Comparison of ENCODE assay signal across 24 cellular contexts in genomic region chr14:80523518-80524117, GRCh38.
DNase-seq lines count a peak whose midpoint lies in the region; ATAC-seq lines count a peak whose summit lies in the region.
"Had no signal": no experiment of that assay in that cellular context is flagged by ENCODE, and none has a peak within 500 bp of the region (broad histone marks: within the 10 kb centered on the region; RNA-seq: fewer than 3 reads in every experiment).

No MANE protein-coding gene starts in this region.

- no peak overlapping the region for H3K27ac Mint-ChIP-seq in activated T-cell treated with anti-CD3 and anti-CD28 coated beads, Interleukin-2, amount 50 U/mL, for 24 hours
- H3K27ac Mint-ChIP-seq in natural killer cell treated with Interleukin-12 subunit alpha and Interleukin-12 subunit beta and Interleukin-15 and Interleukin-18, amount 100 ng/mL, for 72 hours: no peak overlapping the region
- H3K27ac Mint-ChIP-seq: activated CD4-positive, alpha-beta T cell treated with anti-CD3 and anti-CD28 coated beads, Interleukin-2, amount 10 ng/mL, durations not matched to agents 24 days and 14 days; CD4-positive, CD25-positive, alpha-beta regulatory T cell; memory B cell had no signal

- peaks cover 64% of the 10 kb centered on the region for H3K36me3 Mint-ChIP-seq in activated T-cell treated with anti-CD3 and anti-CD28 coated beads, Interleukin-2, amount 50 U/mL, for 24 hours (ENCODE audit: low read depth)
- H3K36me3 Mint-ChIP-seq in natural killer cell treated with Interleukin-12 subunit alpha and Interleukin-12 subunit beta and Interleukin-15 and Interleukin-18, amount 100 ng/mL, for 72 hours: peaks cover 12% of the 10 kb centered on the region

- H3K9me3 Mint-ChIP-seq in activated T-cell treated with anti-CD3 and anti-CD28 coated beads, Interleukin-2, amount 50 U/mL, for 24 hours: no peaks in the 10 kb centered on the region
- peaks cover 5% of the 10 kb centered on the region for H3K9me3 Mint-ChIP-seq in natural killer cell treated with Interleukin-12 subunit alpha and Interleukin-12 subunit beta and Interleukin-15 and Interleukin-18, amount 100 ng/mL, for 72 hours
- H3K9me3 Mint-ChIP-seq: activated CD4-positive, alpha-beta T cell treated with anti-CD3 and anti-CD28 coated beads, Interleukin-2, amount 10 ng/mL, durations not matched to agents 24 days and 14 days; memory B cell had no signal

- H3K4me1 Mint-ChIP-seq in activated T-cell treated with anti-CD3 and anti-CD28 coated beads, Interleukin-2, amount 50 U/mL, for 24 hours (ENCODE audit: low read depth): no peaks in the 10 kb centered on the region
- H3K4me1 Mint-ChIP-seq in natural killer cell treated with Interleukin-12 subunit alpha and Interleukin-12 subunit beta and Interleukin-15 and Interleukin-18, amount 100 ng/mL, for 72 hours (ENCODE audit: low read depth in 2 of 2): no peaks in the 10 kb centered on the region
- H3K4me1 Mint-ChIP-seq: activated CD4-positive, alpha-beta T cell treated with anti-CD3 and anti-CD28 coated beads, Interleukin-2, amount 10 ng/mL, durations not matched to agents 24 days and 14 days; CD4-positive, CD25-positive, alpha-beta regulatory T cell; memory B cell; naive B cell had no signal

- no peak overlapping the region for H3K4me3 Mint-ChIP-seq in activated T-cell treated with anti-CD3 and anti-CD28 coated beads, Interleukin-2, amount 50 U/mL, for 24 hours
- H3K4me3 Mint-ChIP-seq in natural killer cell treated with Interleukin-12 subunit alpha and Interleukin-12 subunit beta and Interleukin-15 and Interleukin-18, amount 100 ng/mL, for 72 hours: no peak overlapping the region
- H3K4me3 Mint-ChIP-seq: activated CD4-positive, alpha-beta T cell treated with anti-CD3 and anti-CD28 coated beads, Interleukin-2, amount 10 ng/mL, durations not matched to agents 24 days and 14 days; CD4-positive, CD25-positive, alpha-beta regulatory T cell; memory B cell; naive B cell had no signal

- peak; percentile 86 for ATAC-seq in left colon
- ATAC-seq in natural killer cell treated with Interleukin-12 subunit alpha and Interleukin-12 subunit beta and Interleukin-15 and Interleukin-18, amount 100 ng/mL, for 72 hours: no peak
- ATAC-seq: upper lobe of right lung had no signal

- DNase-seq in DMS 273 (lab: John Stamatoyannopoulos, UW; ENCODE audit: unreplicated experiment) (peak; percentile 55), LHCN-M2 (ENCODE audit: low read depth) (peak; percentile 10), dermis blood vessel endothelial cell (peak; percentile 16), left colon (no peak), NCI-H1436 (lab: John Stamatoyannopoulos, UW) (no peak)
- no peak for DNase-seq in activated T-cell treated with anti-CD3 and anti-CD28 coated beads, Interleukin-2, amount 50 U/mL, for 24 hours
- DNase-seq in stimulated activated CD4-positive, alpha-beta T cell treated with anti-CD3 and anti-CD28 coated beads, Interleukin-1b, Interleukin-23, amount 100 ng/mL, for 48 hours: no peak
- DNase-seq in natural killer cell treated with Interleukin-12 subunit alpha and Interleukin-12 subunit beta and Interleukin-15 and Interleukin-18, amount 100 ng/mL, for 72 hours (ENCODE audit: low spot score): no peak
- DNase-seq: activated CD4-positive, alpha-beta T cell treated with anti-CD3 and anti-CD28 coated beads, Interleukin-2, amount 10 ng/mL, durations not matched to agents 24 days and 14 days; activated gamma-delta T cell treated with Interleukin-2 at 50 U/mL for 16 hours; adrenal gland; central memory CD4-positive, alpha-beta T cell; DND-41; hippocampal formation; islet precursor cell; naive B cell; NCI-H1417 treated with DMSO at 0.1 percent for 48 hours; NCI-H526 treated with DMSO at 0.1 percent for 48 hours; Right ventricle myocardium superior; stimulated activated CD4-positive, alpha-beta T cell treated with anti-CD3 and anti-CD28 coated beads, Interleukin-4, amount 100 ng/mL, for 1 hour; T-helper 1 cell; upper lobe of right lung had no signal

- intact Hi-C loops in left colon (cut with DNase I, micrococcal nuclease): no loop called here

- H3K27me3 Mint-ChIP-seq in activated T-cell treated with anti-CD3 and anti-CD28 coated beads, Interleukin-2, amount 50 U/mL, for 24 hours: no peaks in the 10 kb centered on the region
- no peaks in the 10 kb centered on the region for H3K27me3 Mint-ChIP-seq in natural killer cell treated with Interleukin-12 subunit alpha and Interleukin-12 subunit beta and Interleukin-15 and Interleukin-18, amount 100 ng/mL, for 72 hours
- H3K27me3 Mint-ChIP-seq: activated CD4-positive, alpha-beta T cell treated with anti-CD3 and anti-CD28 coated beads, Interleukin-2, amount 10 ng/mL, durations not matched to agents 24 days and 14 days; CD4-positive, CD25-positive, alpha-beta regulatory T cell; memory B cell; naive B cell had no signal

Comparison
In these comparisons a context has a peak if more than half of its experiments do, and no peak if none do; other contexts are left out.
1. DNase-seq: peak in DMS 273 (single experiment), LHCN-M2 (single experiment) and dermis blood vessel endothelial cell (single experiment); none in left colon (0 of 2), activated T-cell treated with anti-CD3 and anti-CD28 coated beads, Interleukin-2, amount 50 U/mL, for 24 hours (single experiment), stimulated activated CD4-positive, alpha-beta T cell treated with anti-CD3 and anti-CD28 coated beads, Interleukin-1b, Interleukin-23, amount 100 ng/mL, for 48 hours (single experiment), natural killer cell treated with Interleukin-12 subunit alpha and Interleukin-12 subunit beta and Interleukin-15 and Interleukin-18, amount 100 ng/mL, for 72 hours (single experiment) and NCI-H1436 (single experiment).